10 cellular contexts compared by ENCODE assay signal in the genomic region with DNA sequence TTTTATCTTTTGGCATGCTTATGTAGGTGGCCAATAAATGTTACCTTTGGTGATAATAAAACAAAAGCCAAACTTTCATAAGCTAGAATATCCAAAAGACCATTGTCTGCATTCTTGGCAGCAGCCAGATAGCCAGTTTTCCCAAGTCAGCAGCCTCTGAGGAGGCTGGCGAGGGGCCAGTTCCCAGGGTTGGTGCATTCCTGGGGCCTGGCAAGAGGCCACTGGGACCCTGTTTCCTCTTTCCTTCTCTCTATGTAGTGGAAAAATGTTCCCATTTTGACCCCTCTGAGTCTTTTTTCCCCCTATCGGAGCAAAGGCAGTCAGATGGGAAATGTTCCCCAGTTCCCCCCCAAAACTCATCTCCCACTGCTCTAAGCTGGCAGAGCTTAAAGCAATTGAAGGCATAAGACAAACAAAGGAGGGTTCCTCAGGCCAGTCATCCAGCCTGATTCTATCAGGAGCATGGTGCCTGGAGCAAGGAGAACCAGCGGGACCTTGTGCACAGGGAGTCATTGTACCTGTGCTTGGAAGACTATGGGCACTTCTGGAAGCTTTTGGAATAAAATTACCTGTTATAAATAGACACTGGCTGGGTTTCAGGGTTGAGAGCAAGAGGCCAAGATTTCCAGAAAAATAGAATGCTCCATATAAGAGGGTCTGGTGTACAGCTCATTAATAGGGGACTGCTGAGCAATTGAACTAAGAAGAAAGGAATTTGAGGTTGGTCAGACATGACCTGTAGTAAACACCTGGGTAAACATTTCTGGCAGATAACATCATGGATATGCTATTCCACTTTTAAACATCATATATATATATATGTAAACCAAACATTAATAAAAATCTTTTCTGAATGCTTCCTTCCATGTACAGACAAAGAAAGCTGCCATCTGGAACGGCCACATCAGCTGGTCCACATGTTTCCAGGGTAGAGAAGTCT.
DNase-seq lines count a peak whose midpoint lies in the region; ATAC-seq and TF ChIP-seq lines count a peak whose summit lies in the region.
"Had no signal": no experiment of that assay in that cellular context is flagged by ENCODE, and none has a peak within 500 bp of the region (broad histone marks: within the 10 kb centered on the region; RNA-seq: fewer than 3 reads in every experiment).

No MANE protein-coding gene starts in this region.

- DNase-seq in H4 (ENCODE audit: low spot score) (peak; percentile 5), anterior cingulate cortex (lab: John Stamatoyannopoulos, UW) (peak in 31 of 58 donors; percentile 2 to 81 (median 18)), heart left ventricle (peak; percentile 29 to 71 (median 46)), renal cortical epithelial cell (ENCODE audit: low read depth) (peak; percentile 83), ascending aorta (ENCODE audit: low spot score in 2 of 2) (no peak)
- DNase-seq in activated CD4-positive, CD25-positive, alpha-beta regulatory T cell treated with anti-CD3 and anti-CD28 coated beads, Interleukin-2, amount 50 U/mL, for 72 hours, result no peak
- no peak for DNase-seq in activated T-cell treated with anti-CD3 and anti-CD28 coated beads, Interleukin-2, amount 50 U/mL, for 48 hours
- DNase-seq: NCI-H2227 treated with DMSO at 0.1 percent for 48 hours; stimulated activated naive CD8-positive, alpha-beta T cell treated with anti-CD3 and anti-CD28 coated beads, Interleukin-15, amount 100 ng/mL, for 72 hours had no signal

- H3K27me3 ChIP-seq in heart left ventricle, result no peaks in the 10 kb centered on the region
- no peaks in the 10 kb centered on the region for H3K27me3 ChIP-seq in ascending aorta

- TF ChIP-seq CTCF in heart left ventricle (IDR thresholded peaks at IDR 0.05) (no peak), ascending aorta (IDR thresholded peaks at IDR 0.05) (no peak)

- 50 to 62% (median 51%) methylated on average over 4 of the region's 4 CpGs for WGBS in heart left ventricle, 4 donors

- H3K4me1 ChIP-seq in heart left ventricle, result peaks cover 0 to 33% (median 13%) of the 10 kb centered on the region in 12 donors
- peaks cover 0 to 6% of the 10 kb centered on the region in 2 donors for H3K4me1 ChIP-seq in ascending aorta

- H3K36me3 ChIP-seq in heart left ventricle (no peaks in the 10 kb centered on the region), ascending aorta (no peaks in the 10 kb centered on the region)

- H3K4me3 ChIP-seq in heart left ventricle (no peak overlapping the region), ascending aorta (no peak overlapping the region)

- intact Hi-C loops in heart left ventricle (cut with DNase I), result no loop called here
- intact Hi-C loops in ascending aorta (cut with DNase I), result no loop called here

- H3K9me3 ChIP-seq in heart left ventricle, result no peaks in the 10 kb centered on the region
- no peaks in the 10 kb centered on the region for H3K9me3 ChIP-seq in ascending aorta

- no peak for TF ChIP-seq POLR2A in heart left ventricle (IDR thresholded peaks at IDR 0.05)

- peak overlapping the region in 3 of 12 donors; percentile 10 to 33 (median 20) for H3K27ac ChIP-seq in heart left ventricle
- no peak overlapping the region for H3K27ac ChIP-seq in ascending aorta

- peak in 2 of 4 donors; percentile 28 to 41 for ATAC-seq in heart left ventricle
- no peak for ATAC-seq in HG02973 (IDR thresholded peaks at IDR 0.05; ENCODE audit: unreplicated experiment)
- ATAC-seq: stimulated activated naive CD8-positive, alpha-beta T cell treated with anti-CD3 and anti-CD28 coated beads, Interleukin-15, amount 100 ng/mL, for 72 hours had no signal

Comparison
In these comparisons a context has a peak if more than half of its experiments do, and no peak if none do; other contexts are left out.
1. DNase-seq: peak in H4 (single experiment), anterior cingulate cortex (31 of 58), heart left ventricle (5 of 5) and renal cortical epithelial cell (single experiment); none in ascending aorta (0 of 2), activated CD4-positive, CD25-positive, alpha-beta regulatory T cell treated with anti-CD3 and anti-CD28 coated beads, Interleukin-2, amount 50 U/mL, for 72 hours (single experiment) and activated T-cell treated with anti-CD3 and anti-CD28 coated beads, Interleukin-2, amount 50 U/mL, for 48 hours (0 of 2).